8 cellular contexts compared by ENCODE assay signal in genomic region chr17:17590141-17590735, GRCh38. TPM values are rescaled to one million over a fixed set of nuclear protein-coding genes. Genes with fewer than 3 reads are reported as not detected.
DNase-seq lines count a peak whose midpoint lies in the region; ATAC-seq lines count a peak whose summit lies in the region.

No MANE protein-coding gene starts in this region.

- POLR2A ChIA-PET in activated CD8-positive, alpha-beta T cell treated with anti-CD3 and anti-CD28 coated beads, Interleukin-2, amount 10 ng/mL, durations not matched to agents 7 days and 5 days (lab: Charles Lee) = no interaction called here

- no peaks in the 10 kb centered on the region for H3K27me3 ChIP-seq in thymus (ENCODE audit: control insufficient read depth, insufficient read depth)

- WGBS in thymus = 91% methylated on average over 11 of the region's 11 CpGs

- H3K27me3 Mint-ChIP-seq in activated CD8-positive, alpha-beta memory T cell treated with anti-CD3 and anti-CD28 coated beads, Interleukin-2, amount 10 ng/mL, durations not matched to agents 7 days and 5 days = no peaks in the 10 kb centered on the region
- no peaks in the 10 kb centered on the region for H3K27me3 Mint-ChIP-seq in activated CD8-positive, alpha-beta T cell treated with anti-CD3 and anti-CD28 coated beads, Interleukin-2, amount 10 ng/mL, durations not matched to agents 7 days and 5 days (ENCODE audit: low read depth)
- H3K27me3 Mint-ChIP-seq in immature natural killer cell (ENCODE audit: low read depth in 3 of 3) = peaks cover 2 to 3% (median 3%) of the 10 kb centered on the region in 3 donors

- no peaks in the 10 kb centered on the region for H3K9me3 Mint-ChIP-seq in activated CD8-positive, alpha-beta memory T cell treated with anti-CD3 and anti-CD28 coated beads, Interleukin-2, amount 10 ng/mL, durations not matched to agents 7 days and 5 days (ENCODE audit: low read depth)
- no peaks in the 10 kb centered on the region for H3K9me3 Mint-ChIP-seq in activated CD8-positive, alpha-beta T cell treated with anti-CD3 and anti-CD28 coated beads, Interleukin-2, amount 10 ng/mL, durations not matched to agents 7 days and 5 days (ENCODE audit: insufficient read depth)
- H3K9me3 Mint-ChIP-seq in immature natural killer cell = no peaks in the 10 kb centered on the region

- CTCF ChIA-PET in activated CD8-positive, alpha-beta memory T cell treated with anti-CD3 and anti-CD28 coated beads, Interleukin-2, amount 10 ng/mL, durations not matched to agents 7 days and 5 days (lab: Charles Lee) = interaction anchor here (0.7 to 2.9 kb wide), 5 partner anchors 21 to 235 kb away, joined by 3 to 17 read pairs (median 3); partner anchors contain the start of gene RASD1
- CTCF ChIA-PET in activated CD8-positive, alpha-beta T cell treated with anti-CD3 and anti-CD28 coated beads, Interleukin-2, amount 10 ng/mL, durations not matched to agents 7 days and 5 days (lab: Charles Lee) = interaction anchor here (0.5 to 3.2 kb wide), 4 partner anchors 22 to 145 kb away, joined by 3 to 16 read pairs (median 7); partner anchors contain the start of gene RASD1

- H3K4me3 ChIP-seq in thymus (ENCODE audit: low read length) = peak overlapping the region; percentile 61

- peak overlapping the region; percentile 84 for H3K4me3 Mint-ChIP-seq in activated CD8-positive, alpha-beta memory T cell treated with anti-CD3 and anti-CD28 coated beads, Interleukin-2, amount 10 ng/mL, durations not matched to agents 7 days and 5 days
- H3K4me3 Mint-ChIP-seq in activated CD8-positive, alpha-beta T cell treated with anti-CD3 and anti-CD28 coated beads, Interleukin-2, amount 10 ng/mL, durations not matched to agents 7 days and 5 days = peak overlapping the region; percentile 89
- peak overlapping the region; percentile 91 to 96 (median 94) for H3K4me3 Mint-ChIP-seq in immature natural killer cell

- H3K4me1 Mint-ChIP-seq in activated CD8-positive, alpha-beta memory T cell treated with anti-CD3 and anti-CD28 coated beads, Interleukin-2, amount 10 ng/mL, durations not matched to agents 7 days and 5 days = peaks cover 22% of the 10 kb centered on the region
- peaks cover 25% of the 10 kb centered on the region for H3K4me1 Mint-ChIP-seq in activated CD8-positive, alpha-beta T cell treated with anti-CD3 and anti-CD28 coated beads, Interleukin-2, amount 10 ng/mL, durations not matched to agents 7 days and 5 days (ENCODE audit: low read depth)
- peaks cover 22 to 28% of the 10 kb centered on the region in 2 donors for H3K4me1 Mint-ChIP-seq in immature natural killer cell

- H3K36me3 Mint-ChIP-seq in activated CD8-positive, alpha-beta memory T cell treated with anti-CD3 and anti-CD28 coated beads, Interleukin-2, amount 10 ng/mL, durations not matched to agents 7 days and 5 days = no peaks in the 10 kb centered on the region
- no peaks in the 10 kb centered on the region for H3K36me3 Mint-ChIP-seq in activated CD8-positive, alpha-beta T cell treated with anti-CD3 and anti-CD28 coated beads, Interleukin-2, amount 10 ng/mL, durations not matched to agents 7 days and 5 days (ENCODE audit: low read depth)
- H3K36me3 Mint-ChIP-seq in immature natural killer cell = no peaks in the 10 kb centered on the region

- no peaks in the 10 kb centered on the region for H3K36me3 ChIP-seq in thymus (ENCODE audit: control insufficient read depth, insufficient read depth)

- ATAC-seq in activated CD8-positive, alpha-beta memory T cell treated with anti-CD3 and anti-CD28 coated beads, Interleukin-2, amount 10 ng/mL, durations not matched to agents 7 days and 5 days = no peak
- no peak for ATAC-seq in activated CD8-positive, alpha-beta T cell treated with anti-CD3 and anti-CD28 coated beads, Interleukin-2, amount 10 ng/mL, durations not matched to agents 7 days and 5 days
- no peak for ATAC-seq in HG02981 (IDR thresholded peaks at IDR 0.05; ENCODE audit: unreplicated experiment)

- no peak overlapping the region for H3K27ac Mint-ChIP-seq in activated CD8-positive, alpha-beta memory T cell treated with anti-CD3 and anti-CD28 coated beads, Interleukin-2, amount 10 ng/mL, durations not matched to agents 7 days and 5 days
- H3K27ac Mint-ChIP-seq in activated CD8-positive, alpha-beta T cell treated with anti-CD3 and anti-CD28 coated beads, Interleukin-2, amount 10 ng/mL, durations not matched to agents 7 days and 5 days = peak overlapping the region; percentile 94
- peak overlapping the region; percentile 46 to 98 (median 93) for H3K27ac Mint-ChIP-seq in immature natural killer cell

- DNase-seq in activated CD8-positive, alpha-beta memory T cell treated with anti-CD3 and anti-CD28 coated beads, Interleukin-2, amount 10 ng/mL, durations not matched to agents 7 days and 5 days = no peak
- no peak for DNase-seq in activated CD8-positive, alpha-beta memory T cell treated with anti-CD3 and anti-CD28 coated beads, Interleukin-2, amount 50 U/mL, for 4 hours
- no peak for DNase-seq in activated CD8-positive, alpha-beta T cell treated with anti-CD3 and anti-CD28 coated beads, Interleukin-2, amount 10 ng/mL, durations not matched to agents 7 days and 5 days
- DNase-seq in immature natural killer cell (no peak), NCI-H2227 (lab: John Stamatoyannopoulos, UW; ENCODE audit: unreplicated experiment) (no peak)
- no peak for DNase-seq in stimulated activated CD4-positive, alpha-beta T cell treated with anti-CD3 and anti-CD28 coated beads, Interleukin-4, amount 100 ng/mL, for 1 hour

- H3K4me1 ChIP-seq in thymus (ENCODE audit: control insufficient read depth, insufficient read depth, low read length) = peaks cover 10% of the 10 kb centered on the region

- H3K27ac ChIP-seq in thymus (ENCODE audit: low read depth) = peak overlapping the region; percentile 8

- H3K9me3 ChIP-seq in thymus (ENCODE audit: control insufficient read depth) = no peaks in the 10 kb centered on the region

RNA-seq across cellular contexts. Expression of gene PEMT, which starts 1.3 kb away (rescaled TPM):
- total RNA-seq in activated CD8-positive, alpha-beta memory T cell treated with anti-CD3 and anti-CD28 coated beads, Interleukin-2, amount 10 ng/mL, durations not matched to agents 7 days and 5 days = 10 to 100 TPM; 17.5 to 18.6 TPM
- 10 to 100 TPM; 14.1 to 17.2 TPM for total RNA-seq in activated CD8-positive, alpha-beta T cell treated with anti-CD3 and anti-CD28 coated beads, Interleukin-2, amount 10 ng/mL, durations not matched to agents 7 days and 5 days
- polyA plus RNA-seq in immature natural killer cell (10 to 100 TPM; 18.0 to 41.6 (median 31.4) TPM), thymus (14.1 TPM)
